7 cellular contexts compared by ENCODE assay signal in the genomic region with DNA sequence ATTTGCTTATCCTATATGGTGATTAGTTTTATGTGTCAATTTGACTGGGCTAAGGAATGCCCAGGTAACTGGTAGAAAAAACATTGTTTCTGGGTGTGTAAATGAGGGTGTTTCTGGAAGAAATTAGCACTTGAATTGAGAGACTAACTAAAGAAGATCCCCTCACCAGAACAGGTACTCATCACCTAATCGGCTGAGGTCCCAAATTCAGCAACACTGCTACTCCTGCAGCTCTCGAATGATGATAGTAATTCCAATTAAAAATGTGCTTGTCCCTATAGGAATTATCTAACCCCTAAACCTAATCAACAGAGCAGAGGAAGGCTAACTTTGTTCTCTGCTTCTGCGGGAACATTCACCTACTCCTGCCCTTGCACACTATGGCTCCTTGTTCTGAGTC.
"Had no signal": no experiment of that assay in that cellular context is flagged by ENCODE, and none has a peak within 500 bp of the region (broad histone marks: within the 10 kb centered on the region; RNA-seq: fewer than 3 reads in every experiment).

No MANE protein-coding gene starts in this region.

- H3K9me3 ChIP-seq: HAP-1 had no signal

- H3K27ac Mint-ChIP-seq: HFFc6 had no signal

- H3K4me3 ChIP-seq: HAP-1, K562 had no signal

- DNase-seq: GOT3, HFFc6, IMR-90, KG1 had no signal

- H3K36me3 ChIP-seq: HAP-1 had no signal

- H3K4me3 Mint-ChIP-seq: HFFc6 had no signal

- ATAC-seq: HCT116, K562 had no signal

- H3K9me3 Mint-ChIP-seq: HFFc6 had no signal
